In genomic region chr2:199739413-199740110, GRCh38 we compare ENCODE assay signal across 8 cellular contexts.
A peak's percentile ranks its signal among the peaks of the same experiment; 100 is the strongest.
DNase-seq lines count a peak whose midpoint lies in the region; ATAC-seq and TF ChIP-seq lines count a peak whose summit lies in the region.

No MANE protein-coding gene starts in this region.

- 34 to 35% methylated on average over 15 of the region's 15 CpGs for WGBS in heart right ventricle, 2 donors

- H3K36me3 Mint-ChIP-seq in activated naive CD8-positive, alpha-beta T cell treated with anti-CD3 and anti-CD28 coated beads, Interleukin-2, amount 50 U/mL, for 24 hours (ENCODE audit: low read depth), result no peaks in the 10 kb centered on the region

- intact Hi-C loops in heart right ventricle (cut with DNase I), result loop anchor here in 9 of 10 donors (2.0 to 10.0 kb wide), 6 partner anchors 255 to 1432 kb away; no protein-coding TSS in a partner anchor

- H3K36me3 ChIP-seq in heart right ventricle, result no peaks in the 10 kb centered on the region

- no peaks in the 10 kb centered on the region for H3K4me1 Mint-ChIP-seq in activated naive CD8-positive, alpha-beta T cell treated with anti-CD3 and anti-CD28 coated beads, Interleukin-2, amount 50 U/mL, for 24 hours

- peaks cover 12% of the 10 kb centered on the region for H3K27me3 Mint-ChIP-seq in activated naive CD8-positive, alpha-beta T cell treated with anti-CD3 and anti-CD28 coated beads, Interleukin-2, amount 50 U/mL, for 24 hours

- H3K4me3 Mint-ChIP-seq in activated naive CD8-positive, alpha-beta T cell treated with anti-CD3 and anti-CD28 coated beads, Interleukin-2, amount 50 U/mL, for 24 hours, result no peak overlapping the region

- H3K27me3 ChIP-seq in heart right ventricle, result peaks cover 0 to 58% (median 9%) of the 10 kb centered on the region in 7 donors

- H3K27ac ChIP-seq in heart right ventricle, result peak overlapping the region in 1 of 10 donors; percentile 10

- H3K9me3 Mint-ChIP-seq in activated naive CD8-positive, alpha-beta T cell treated with anti-CD3 and anti-CD28 coated beads, Interleukin-2, amount 50 U/mL, for 24 hours, result no peaks in the 10 kb centered on the region

- TF ChIP-seq CTCF in GM12875 (IDR thresholded peaks at IDR 0.05; ENCODE audit: borderline replicate concordance, insufficient read depth, low read depth, low read length) (peak; percentile 83), heart right ventricle (IDR thresholded peaks at IDR 0.05) (peak; percentile 84 to 95 (median 89))

- H3K4me1 ChIP-seq in heart right ventricle, result peaks cover 0 to 13% (median 0%) of the 10 kb centered on the region in 9 donors

- H3K27ac Mint-ChIP-seq in activated naive CD8-positive, alpha-beta T cell treated with anti-CD3 and anti-CD28 coated beads, Interleukin-2, amount 50 U/mL, for 24 hours, result no peak overlapping the region

- peak; percentile 52 for DNase-seq in A172 (ENCODE audit: low spot score)
- peak in 52 of 76 experiments; percentile 1 to 66 (median 28) for DNase-seq in HUDEP-2 (lab: John Stamatoyannopoulos, UW; ENCODE audit: unreplicated experiment in 76 of 76)
- peak; percentile 74 for DNase-seq in activated naive CD8-positive, alpha-beta T cell treated with anti-CD3 and anti-CD28 coated beads, Interleukin-2, amount 50 U/mL, for 24 hours
- peak; percentile 50 to 63 for DNase-seq in heart right ventricle
- DNase-seq in renal cortical epithelial cell (ENCODE audit: low read depth), result peak; percentile 41

- ATAC-seq in SK-N-SH treated with all-trans-retinoic acid at 6 μM for 48 hours (peak; percentile 87), heart right ventricle (peak in 3 of 8 donors; percentile 37 to 57 (median 47)), HG02870 (IDR thresholded peaks at IDR 0.05; ENCODE audit: unreplicated experiment) (no peak)
- ATAC-seq in activated naive CD8-positive, alpha-beta T cell treated with anti-CD3 and anti-CD28 coated beads, Interleukin-2, amount 50 U/mL, for 24 hours, result peak; percentile 36

- no peaks in the 10 kb centered on the region for H3K9me3 ChIP-seq in heart right ventricle

- H3K4me3 ChIP-seq in GM12875 (ENCODE audit: low read depth, low read length) (no peak overlapping the region), heart right ventricle (no peak overlapping the region)

TF ChIP-seq in SK-N-SH treated with all-trans-retinoic acid at 6 μM for 48 hours, 23 proteins besides CTCF, POLR2A, EP300 and RAD21:
- TF ChIP-seq TCF4 (CRISPR knock-in tag; IDR thresholded peaks at IDR 0.05; ENCODE audit: borderline replicate concordance) (no peak), ZNF8 (CRISPR knock-in tag; IDR thresholded peaks at IDR 0.05) (no peak), TSHZ2 (CRISPR knock-in tag; IDR thresholded peaks at IDR 0.05) (no peak), GLIS3 (CRISPR knock-in tag; IDR thresholded peaks at IDR 0.05) (no peak), ZC3H10 (CRISPR knock-in tag; IDR thresholded peaks at IDR 0.05) (no peak), CREB5 (CRISPR knock-in tag; IDR thresholded peaks at IDR 0.05; ENCODE audit: low read depth) (no peak), SNAI2 (CRISPR knock-in tag; IDR thresholded peaks at IDR 0.05) (no peak)
